13 cellular contexts compared by ENCODE assay signal in the genomic region with DNA sequence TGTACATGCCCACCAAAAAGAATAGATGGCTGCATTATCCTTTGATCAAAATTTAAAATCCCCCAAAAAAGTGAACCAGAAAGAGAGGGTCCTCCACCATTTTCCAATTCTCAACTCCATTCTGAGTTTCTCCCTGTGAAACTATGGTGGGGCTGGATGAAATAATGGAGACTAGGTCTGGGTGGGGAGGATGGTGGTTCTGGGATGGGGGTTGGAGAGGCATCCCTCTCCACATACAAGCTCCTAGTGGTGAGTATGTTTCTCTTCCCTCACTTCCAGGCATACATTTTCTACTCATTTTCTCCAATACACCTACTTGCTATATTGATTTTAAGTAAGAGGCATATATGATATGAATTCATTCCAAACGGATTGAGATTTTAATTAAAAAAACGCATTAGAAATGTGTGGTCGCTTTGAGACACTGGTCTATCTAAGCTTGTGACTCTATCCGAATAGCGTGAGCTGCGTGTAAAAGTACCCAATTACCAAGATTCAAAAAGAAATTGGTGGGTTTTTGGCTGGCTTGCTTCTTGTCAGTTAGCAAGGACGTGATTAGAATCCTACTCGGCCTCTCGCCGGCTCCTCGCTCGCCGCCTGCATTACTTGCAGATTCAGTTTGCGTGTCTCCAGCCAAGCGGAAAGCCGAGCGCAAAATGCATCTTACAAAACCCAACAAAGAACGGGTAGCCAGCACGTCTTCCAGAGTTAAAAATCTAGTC. TPM values are rescaled to one million over a fixed set of nuclear protein-coding genes. Genes with fewer than 3 reads are reported as not detected.
DNase-seq lines count a peak whose midpoint lies in the region; ATAC-seq and TF ChIP-seq lines count a peak whose summit lies in the region.
"Had no signal": no experiment of that assay in that cellular context is flagged by ENCODE, and none has a peak within 500 bp of the region (broad histone marks: within the 10 kb centered on the region; RNA-seq: fewer than 3 reads in every experiment).

No MANE protein-coding gene starts in this region.

- no peak for ATAC-seq in GM19397 (IDR thresholded peaks at IDR 0.05; ENCODE audit: unreplicated experiment)

- no peaks in the 10 kb centered on the region for H3K9me3 ChIP-seq in BE2C
- H3K9me3 ChIP-seq: thyroid gland had no signal

- H3K36me3 ChIP-seq in BE2C: peaks cover 15% of the 10 kb centered on the region
- H3K36me3 ChIP-seq: brain microvascular endothelial cell, thyroid gland had no signal

- H3K4me1 ChIP-seq in BE2C: no peaks in the 10 kb centered on the region; the same call in none of the 2 replicates

- TF ChIP-seq CTCF in BE2C (IDR thresholded peaks at IDR 0.05; ENCODE audit: low read depth, low read length): peak; percentile 35

- H3K27me3 ChIP-seq in BE2C: no peaks in the 10 kb centered on the region

- peak; percentile 50 for DNase-seq in BE2C
- peak; percentile 90 for DNase-seq in NCI-H1092 treated with DMSO at 0.1 percent for 48 hours (lab: John Stamatoyannopoulos, UW)
- DNase-seq in NCI-H748 (lab: John Stamatoyannopoulos, UW; ENCODE audit: unreplicated experiment): peak; percentile 94
- peak; percentile 32 to 40 for DNase-seq in hippocampal formation (lab: John Stamatoyannopoulos, UW)
- DNase-seq in stimulated activated CD4-positive, alpha-beta T cell treated with anti-CD3 and anti-CD28 coated beads, Interleukin-2, amount 100 ng/mL, for 48 hours: no peak
- no peak for DNase-seq in dermis blood vessel endothelial cell
- no peak for DNase-seq in AG08395 (ENCODE audit: low spot score)
- DNase-seq: brain microvascular endothelial cell, EL, MV-4-11, thyroid gland had no signal

- H3K4me3 ChIP-seq in BE2C (ENCODE audit: low read depth, low read length): peak overlapping the region; percentile 95
- H3K4me3 ChIP-seq: thyroid gland had no signal

RNA-seq across cellular contexts. Expression of gene ASCL1, which starts 3.5 kb away (rescaled TPM):
- 25.5 TPM for polyA plus RNA-seq in BE2C (2012; ENCODE audit: insufficient read depth, insufficient read length, low read depth)
- total RNA-seq in dermis blood vessel endothelial cell: not detected in 2 replicates
- total RNA-seq: epithelial cell of proximal tubule had no signal

RNA-seq across cellular contexts. Expression of gene PAH, which starts 43.9 kb away (rescaled TPM):
- polyA plus RNA-seq in BE2C (2012; ENCODE audit: insufficient read depth, insufficient read length, low read depth): not detected
- total RNA-seq in dermis blood vessel endothelial cell: not detected in 2 replicates
- total RNA-seq: epithelial cell of proximal tubule had no signal

Comparison
In these comparisons a context has a peak if more than half of its experiments do, and no peak if none do; other contexts are left out.
1. DNase-seq: peak in BE2C (single experiment), NCI-H1092 treated with DMSO at 0.1 percent for 48 hours (single experiment), NCI-H748 (single experiment) and hippocampal formation (2 of 2); none in stimulated activated CD4-positive, alpha-beta T cell treated with anti-CD3 and anti-CD28 coated beads, Interleukin-2, amount 100 ng/mL, for 48 hours (0 of 2), dermis blood vessel endothelial cell (single experiment) and AG08395 (single experiment).